In the genomic region with DNA sequence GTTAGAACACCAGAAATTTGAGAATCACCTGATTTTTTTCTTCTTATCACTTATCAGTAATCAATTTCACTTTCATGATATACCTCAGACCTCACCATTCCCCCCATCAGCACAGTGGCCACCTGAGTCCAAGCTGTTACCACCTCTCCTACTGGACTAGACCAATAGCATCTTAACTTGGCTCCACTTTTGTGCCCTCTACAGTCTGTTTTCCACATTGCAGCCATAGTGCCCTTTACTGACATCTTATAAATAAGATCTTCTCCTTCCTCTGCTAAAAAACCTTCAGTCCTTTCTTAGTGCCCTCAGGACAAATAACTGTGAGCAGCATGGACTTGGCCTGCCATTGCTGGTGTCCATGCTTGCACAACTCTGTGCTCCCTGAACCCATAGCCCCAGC, we compare ENCODE assay signal across 8 cellular contexts.
A peak's percentile ranks its signal among the peaks of the same experiment; 100 is the strongest.
DNase-seq lines count a peak whose midpoint lies in the region; FAIRE-seq and TF ChIP-seq lines count a peak whose summit lies in the region.

No MANE protein-coding gene starts in this region.

- no peaks in the 10 kb centered on the region for H3K4me1 Mint-ChIP-seq in immature natural killer cell

- H2BK15ac ChIP-seq in mesenchymal stem cell (ENCODE audit: low read depth, poor library complexity, severe bottlenecking): no peak overlapping the region

- no peak overlapping the region for H3K23ac ChIP-seq in mesenchymal stem cell (ENCODE audit: low read length in 2 of 2)

- POLR2A ChIA-PET in HEK293T (lab: Yijun Ruan, JAX): no interaction called here

- in situ Hi-C loops in astrocyte of the spinal cord (cut with HindIII; ENCODE audit: low sequenced_read_pairs): no loop called here

- no peaks in the 10 kb centered on the region for H3K27me3 ChIP-seq in mesenchymal stem cell (ENCODE audit: control insufficient read depth in 1 of 2, insufficient read depth in 1 of 2, low read length in 2 of 2)

- no peaks in the 10 kb centered on the region for H3K36me3 ChIP-seq in mesenchymal stem cell (ENCODE audit: control insufficient read depth in 1 of 2, insufficient read depth in 2 of 2, low read depth in 1 of 2, low read length in 2 of 2)

- no peak overlapping the region for H2BK5ac ChIP-seq in mesenchymal stem cell (ENCODE audit: low read depth, low read length, poor library complexity, severe bottlenecking)

- H3K9ac ChIP-seq in mesenchymal stem cell (ENCODE audit: low read length): no peak overlapping the region

- H3K79me1 ChIP-seq in mesenchymal stem cell (replicated peaks; ENCODE audit: low read length, poor library complexity, severe bottlenecking): no peaks in the 10 kb centered on the region

- no peak for TF ChIP-seq POLR2A in GM12891 (IDR thresholded peaks at IDR 0.05; ENCODE audit: low read depth, low read length)

- no peak overlapping the region for H3K4me3 ChIP-seq in astrocyte of the spinal cord (ENCODE audit: low read depth, low read length)
- no peak overlapping the region for H3K4me3 ChIP-seq in mesenchymal stem cell (ENCODE audit: insufficient read depth in 1 of 2, low read depth in 1 of 2, low read length in 2 of 2)

- H3K4me1 ChIP-seq in mesenchymal stem cell (ENCODE audit: control insufficient read depth, insufficient read depth, low read depth, low read length): peaks cover 4% of the 10 kb centered on the region

- peak; percentile 26 for TF ChIP-seq CTCF in AG09319 (IDR thresholded peaks at IDR 0.05; ENCODE audit: low read depth, low read length)
- peak; percentile 58 for TF ChIP-seq CTCF in astrocyte of the spinal cord (IDR thresholded peaks at IDR 0.05; ENCODE audit: low read depth, low read length)

- no peak overlapping the region for H3K27ac Mint-ChIP-seq in immature natural killer cell

- H3K4me3 Mint-ChIP-seq in immature natural killer cell: no peak overlapping the region

- no peak overlapping the region for H3K4ac ChIP-seq in mesenchymal stem cell (ENCODE audit: low read depth in 1 of 2, low read length in 2 of 2)

- H3K9me3 Mint-ChIP-seq in immature natural killer cell: peaks cover 0 to 12% (median 1%) of the 10 kb centered on the region in 6 donors

- no peak overlapping the region for H3K18ac ChIP-seq in mesenchymal stem cell (ENCODE audit: low read depth in 1 of 2, low read length in 2 of 2)

- no peak overlapping the region for H3K14ac ChIP-seq in mesenchymal stem cell (ENCODE audit: low read length in 2 of 2)

- H3K4me2 ChIP-seq in mesenchymal stem cell (ENCODE audit: low read length, poor library complexity, severe bottlenecking): no peak overlapping the region

- H3K36me3 Mint-ChIP-seq in immature natural killer cell: no peaks in the 10 kb centered on the region

- no peak overlapping the region for H2AK5ac ChIP-seq in mesenchymal stem cell (ENCODE audit: low read length, severe bottlenecking)

- no peak overlapping the region for H2AFZ ChIP-seq in mesenchymal stem cell (ENCODE audit: low read depth, low read length)

- H3K9me3 ChIP-seq in mesenchymal stem cell (ENCODE audit: control insufficient read depth, low read length): no peaks in the 10 kb centered on the region

- no peak overlapping the region for H3K27ac ChIP-seq in mesenchymal stem cell (ENCODE audit: low read length, poor library complexity, severe bottlenecking)

- FAIRE-seq in GM12891 (lab: Jason Lieb, UNC): peak; percentile 54

- CTCF ChIA-PET in HEK293T (lab: Yijun Ruan, JAX): interaction anchor here (0.5 to 5.2 kb wide), 5 partner anchors 10 to 948 kb away, joined by 3 to 25 read pairs (median 4); no protein-coding TSS in a partner anchor

- peak overlapping the region in 1 of 2 experiments; percentile 40 for H2BK12ac ChIP-seq in mesenchymal stem cell (ENCODE audit: low read length in 2 of 2)

- no peak overlapping the region for H4K8ac ChIP-seq in mesenchymal stem cell (ENCODE audit: low read length)

- H3K27me3 Mint-ChIP-seq in immature natural killer cell (ENCODE audit: low read depth in 3 of 3): no peaks in the 10 kb centered on the region

- H4K91ac ChIP-seq in mesenchymal stem cell (ENCODE audit: low read length): no peak overlapping the region

- no peak for DNase-seq in AG09319 (ENCODE audit: extremely low read depth, low read depth)
- DNase-seq in GM12891 (ENCODE audit: insufficient read length, low spot score): peak; percentile 1
- DNase-seq in HEK293T (ENCODE audit: extremely low spot score): peak; percentile 68
- DNase-seq in M059J (ENCODE audit: low read depth): peak; percentile 40
- DNase-seq in astrocyte of the spinal cord (ENCODE audit: low read depth, low spot score): peak; percentile 18
- DNase-seq in medulla oblongata (ENCODE audit: extremely low spot score): peak; percentile 32
- DNase-seq in mesenchymal stem cell: no peak
- DNase-seq in immature natural killer cell: no peak

- H2BK120ac ChIP-seq in mesenchymal stem cell (ENCODE audit: low read depth, low read length): no peak overlapping the region

TF ChIP-seq in GM12891, 5 proteins besides CTCF, POLR2A, EP300 and RAD21:
- TF ChIP-seq TAF1 (IDR thresholded peaks at IDR 0.05; ENCODE audit: low read depth, low read length): no peak
- TF ChIP-seq POU2F2 (IDR thresholded peaks at IDR 0.05; ENCODE audit: low read depth, low read length): no peak
- TF ChIP-seq PAX5 (IDR thresholded peaks at IDR 0.05; ENCODE audit: insufficient read depth, low read length, severe bottlenecking): no peak
- TF ChIP-seq POLR2AphosphoS5 (IDR thresholded peaks at IDR 0.05; ENCODE audit: low read depth, low read length): no peak
- no peak for TF ChIP-seq SPI1 (IDR thresholded peaks at IDR 0.05; ENCODE audit: low read depth, low read length)

TF ChIP-seq in HEK293T, 16 proteins besides CTCF, POLR2A, EP300 and RAD21:
- no peak for TF ChIP-seq TARDBP (IDR thresholded peaks at IDR 0.05)
- no peak for TF ChIP-seq HDGF (IDR thresholded peaks at IDR 0.05; ENCODE audit: borderline replicate concordance)
- TF ChIP-seq FOXK2 (IDR thresholded peaks at IDR 0.05): no peak
- no peak for TF ChIP-seq NFRKB (IDR thresholded peaks at IDR 0.05)
- no peak for TF ChIP-seq FOXA1 (IDR thresholded peaks at IDR 0.05)
- no peak for TF ChIP-seq L3MBTL2 (conservative IDR thresholded peaks at IDR 0.05)
- no peak for TF ChIP-seq SUZ12 (IDR thresholded peaks at IDR 0.05)
- no peak for TF ChIP-seq FOXM1 (IDR thresholded peaks at IDR 0.05; ENCODE audit: borderline replicate concordance)
- TF ChIP-seq SP1 (IDR thresholded peaks at IDR 0.05): no peak
- no peak for TF ChIP-seq ELF4 (IDR thresholded peaks at IDR 0.05)
- TF ChIP-seq, protein P1, sequence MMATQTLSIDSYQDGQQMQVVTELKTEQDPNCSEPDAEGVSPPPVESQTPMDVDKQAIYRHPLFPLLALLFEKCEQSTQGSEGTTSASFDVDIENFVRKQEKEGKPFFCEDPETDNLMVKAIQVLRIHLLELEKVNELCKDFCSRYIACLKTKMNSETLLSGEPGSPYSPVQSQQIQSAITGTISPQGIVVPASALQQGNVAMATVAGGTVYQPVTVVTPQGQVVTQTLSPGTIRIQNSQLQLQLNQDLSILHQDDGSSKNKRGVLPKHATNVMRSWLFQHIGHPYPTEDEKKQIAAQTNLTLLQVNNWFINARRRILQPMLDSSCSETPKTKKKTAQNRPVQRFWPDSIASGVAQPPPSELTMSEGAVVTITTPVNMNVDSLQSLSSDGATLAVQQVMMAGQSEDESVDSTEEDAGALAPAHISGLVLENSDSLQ (IDR thresholded peaks at IDR 0.05): no peak
- no peak for TF ChIP-seq CTBP1 (IDR thresholded peaks at IDR 0.05; ENCODE audit: borderline replicate concordance)
- TF ChIP-seq ARNT (IDR thresholded peaks at IDR 0.05): no peak

Comparison
In these comparisons a context has a peak if more than half of its experiments do, and no peak if none do; other contexts are left out.
1. DNase-seq: peak in GM12891 (single experiment), HEK293T (single experiment), M059J (single experiment), astrocyte of the spinal cord (single experiment) and medulla oblongata (single experiment); none in AG09319 (single experiment), mesenchymal stem cell (single experiment) and immature natural killer cell (0 of 3).